ENCODE assay signal across 1 cellular context in the genomic region with DNA sequence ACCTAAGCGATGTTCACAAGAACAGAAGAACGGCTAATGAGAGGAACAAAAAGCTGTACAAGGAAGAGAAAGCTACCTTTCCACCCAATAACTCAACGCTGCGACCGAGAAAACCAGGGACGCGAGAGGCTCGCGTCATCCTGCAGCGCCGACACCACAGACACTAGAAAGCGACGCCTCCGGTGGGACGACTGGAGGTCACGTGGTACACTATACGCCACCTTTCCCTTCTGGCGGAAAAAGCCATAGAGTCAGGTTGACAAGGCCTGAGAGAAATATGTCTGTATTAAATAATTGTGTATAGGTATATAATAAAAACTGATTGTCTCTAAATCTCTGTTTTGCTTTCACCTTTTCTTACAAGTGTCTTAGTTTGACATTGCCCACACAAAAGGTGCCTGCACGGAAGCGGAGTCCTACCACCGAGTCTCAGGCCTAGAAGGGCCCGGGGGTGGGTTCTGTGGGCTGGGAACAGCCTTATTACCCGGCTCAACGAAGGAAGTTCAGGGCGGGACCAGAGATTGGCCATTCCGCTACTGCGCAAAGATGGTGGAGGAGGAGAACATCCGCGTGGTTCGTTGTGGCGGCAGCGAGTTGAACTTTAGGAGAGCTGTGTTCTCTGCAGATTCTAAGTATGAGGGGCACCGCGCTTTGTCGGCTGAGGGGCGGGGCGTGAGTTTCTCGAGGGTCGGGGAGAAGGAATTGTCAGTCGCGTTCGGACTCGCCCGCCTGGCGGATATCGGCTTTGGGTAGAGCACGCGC.
TF ChIP-seq lines count a peak whose summit lies in the region.

A gene (plus strand): TSS at position 528 of the 762 bp plus-strand sequence. CDS start 19 bp downstream, at position 547.

TF ChIP-seq in GM12878, 131 proteins besides CTCF, POLR2A, EP300 and RAD21 (continued from another document):
- no peak for TF ChIP-seq CHD4 (IDR thresholded peaks at IDR 0.05)
- TF ChIP-seq ZBED1 (IDR thresholded peaks at IDR 0.05; ENCODE audit: borderline replicate concordance), result no peak; the same call in 1 of the 2 replicates
- no peak for TF ChIP-seq KLF5 (IDR thresholded peaks at IDR 0.05; ENCODE audit: partially characterized antibody)
- TF ChIP-seq SIX5 (IDR thresholded peaks at IDR 0.05; ENCODE audit: low read depth, low read length, severe bottlenecking), result peak; percentile 46
- no peak for TF ChIP-seq NRF1 (conservative IDR thresholded peaks at IDR 0.05; ENCODE audit: low read depth, low read length)
- no peak for TF ChIP-seq SUPT20H (IDR thresholded peaks at IDR 0.05; ENCODE audit: borderline replicate concordance, control insufficient read depth, low read depth, low read length)
- no peak for TF ChIP-seq BRCA1 (IDR thresholded peaks at IDR 0.05; ENCODE audit: low read depth, low read length)
- TF ChIP-seq, protein P1, sequence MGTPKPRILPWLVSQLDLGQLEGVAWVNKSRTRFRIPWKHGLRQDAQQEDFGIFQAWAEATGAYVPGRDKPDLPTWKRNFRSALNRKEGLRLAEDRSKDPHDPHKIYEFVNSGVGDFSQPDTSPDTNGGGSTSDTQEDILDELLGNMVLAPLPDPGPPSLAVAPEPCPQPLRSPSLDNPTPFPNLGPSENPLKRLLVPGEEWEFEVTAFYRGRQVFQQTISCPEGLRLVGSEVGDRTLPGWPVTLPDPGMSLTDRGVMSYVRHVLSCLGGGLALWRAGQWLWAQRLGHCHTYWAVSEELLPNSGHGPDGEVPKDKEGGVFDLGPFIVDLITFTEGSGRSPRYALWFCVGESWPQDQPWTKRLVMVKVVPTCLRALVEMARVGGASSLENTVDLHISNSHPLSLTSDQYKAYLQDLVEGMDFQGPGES (IDR thresholded peaks at IDR 0.05), result no peak
- TF ChIP-seq SIN3A (IDR thresholded peaks at IDR 0.05; ENCODE audit: low read depth, low read length), result peak; percentile 59; the same call in 1 of the 2 replicates
- no peak; the same call in 1 of the 2 replicates for TF ChIP-seq TARDBP (IDR thresholded peaks at IDR 0.05; ENCODE audit: borderline replicate concordance)
- TF ChIP-seq CHD1 (IDR thresholded peaks at IDR 0.05; ENCODE audit: low read depth, low read length), result no peak
- TF ChIP-seq, protein P2, sequence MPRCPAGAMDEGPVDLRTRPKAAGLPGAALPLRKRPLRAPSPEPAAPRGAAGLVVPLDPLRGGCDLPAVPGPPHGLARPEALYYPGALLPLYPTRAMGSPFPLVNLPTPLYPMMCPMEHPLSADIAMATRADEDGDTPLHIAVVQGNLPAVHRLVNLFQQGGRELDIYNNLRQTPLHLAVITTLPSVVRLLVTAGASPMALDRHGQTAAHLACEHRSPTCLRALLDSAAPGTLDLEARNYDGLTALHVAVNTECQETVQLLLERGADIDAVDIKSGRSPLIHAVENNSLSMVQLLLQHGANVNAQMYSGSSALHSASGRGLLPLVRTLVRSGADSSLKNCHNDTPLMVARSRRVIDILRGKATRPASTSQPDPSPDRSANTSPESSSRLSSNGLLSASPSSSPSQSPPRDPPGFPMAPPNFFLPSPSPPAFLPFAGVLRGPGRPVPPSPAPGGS (IDR thresholded peaks at IDR 0.05; ENCODE audit: borderline replicate concordance, insufficient read depth, low read depth, low read length, poor library complexity, severe bottlenecking), result no peak
- TF ChIP-seq FOXM1 (IDR thresholded peaks at IDR 0.05; ENCODE audit: low read depth, low read length), result 0 out of 2 replicates have a peak, but pooled peaks have one; percentile 35
- no peak for TF ChIP-seq LARP7 (IDR thresholded peaks at IDR 0.05)
- TF ChIP-seq JUNB (IDR thresholded peaks at IDR 0.05), result no peak
- TF ChIP-seq MYC (IDR thresholded peaks at IDR 0.05; ENCODE audit: insufficient read depth, insufficient read length, insufficient replicate concordance, low read length, severe bottlenecking), result peak; percentile 91
- TF ChIP-seq, protein P3, sequence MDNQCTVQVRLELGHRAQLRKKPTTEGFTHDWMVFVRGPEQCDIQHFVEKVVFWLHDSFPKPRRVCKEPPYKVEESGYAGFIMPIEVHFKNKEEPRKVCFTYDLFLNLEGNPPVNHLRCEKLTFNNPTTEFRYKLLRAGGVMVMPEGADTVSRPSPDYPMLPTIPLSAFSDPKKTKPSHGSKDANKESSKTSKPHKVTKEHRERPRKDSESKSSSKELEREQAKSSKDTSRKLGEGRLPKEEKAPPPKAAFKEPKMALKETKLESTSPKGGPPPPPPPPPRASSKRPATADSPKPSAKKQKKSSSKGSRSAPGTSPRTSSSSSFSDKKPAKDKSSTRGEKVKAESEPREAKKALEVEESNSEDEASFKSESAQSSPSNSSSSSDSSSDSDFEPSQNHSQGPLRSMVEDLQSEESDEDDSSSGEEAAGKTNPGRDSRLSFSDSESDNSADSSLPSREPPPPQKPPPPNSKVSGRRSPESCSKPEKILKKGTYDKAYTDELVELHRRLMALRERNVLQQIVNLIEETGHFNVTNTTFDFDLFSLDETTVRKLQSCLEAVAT (IDR thresholded peaks at IDR 0.05), result peak; percentile 88
- TF ChIP-seq NBN (IDR thresholded peaks at IDR 0.05), result peak; percentile 95
- peak; percentile 96 for TF ChIP-seq YY1 (IDR thresholded peaks at IDR 0.05; ENCODE audit: low read depth, low read length)
